Comparison of ENCODE assay signal across 26 cellular contexts in genomic region chr2:62941413-62941812, GRCh38.
DNase-seq lines count a peak whose midpoint lies in the region; ATAC-seq and TF ChIP-seq lines count a peak whose summit lies in the region.
"Had no signal": no experiment of that assay in that cellular context is flagged by ENCODE, and none has a peak within 500 bp of the region (broad histone marks: within the 10 kb centered on the region; RNA-seq: fewer than 3 reads in every experiment).

No MANE protein-coding gene starts in this region.

- DNase-seq in ACHN (peak; percentile 7), HFFc6 (no peak), OCI-M1 (lab: John Stamatoyannopoulos, UW) (peak; percentile 3), fibroblast of pulmonary artery (ENCODE audit: low read depth) (peak; percentile 9), NCI-H1417 treated with DMSO at 0.1 percent for 48 hours (lab: John Stamatoyannopoulos, UW) (no peak), upper lobe of right lung (no peak)
- no peak for DNase-seq in naive thymus-derived CD4-positive, alpha-beta T cell
- DNase-seq: activated CD4-positive, alpha-beta T cell treated with anti-CD3 and anti-CD28 coated beads for 48 hours; aorta; foreskin melanocyte; GOT3; immature natural killer cell; left lung; MG63; NCI-H1694 treated with DMSO at 0.1 percent for 48 hours; NCI-H226; NCI-H774; nephron progenitor cell; Peyer's patch had no signal

- ATAC-seq in naive thymus-derived CD4-positive, alpha-beta T cell, result no peak
- no peak for ATAC-seq in upper lobe of right lung
- ATAC-seq: HepG2, left lung had no signal

- H3K4me3 Mint-ChIP-seq in HFFc6, result no peak overlapping the region
- no peak overlapping the region for H3K4me3 Mint-ChIP-seq in naive thymus-derived CD4-positive, alpha-beta T cell
- H3K4me3 Mint-ChIP-seq: activated naive CD4-positive, alpha-beta T cell treated with anti-CD3 and anti-CD28 coated beads, Interleukin-2, amount 50 U/mL, for 24 hours; activated T-helper 1 cell treated with anti-CD3 and anti-CD28 coated beads, Interleukin-12 subunit alpha, Interleukin-12 subunit beta, Interleukin-2, Interleukin-4 antibody, amounts not matched to agents 30 ng/mL and 10 ng/mL and 1 ng/mL, durations not matched to agents 14 hours and 24 hours and 36 hours; immature natural killer cell; nephron progenitor cell; stimulated activated effector memory CD8-positive, alpha-beta T cell treated with anti-CD3 and anti-CD28 coated beads, Interleukin-12 subunit alpha, Interleukin-12 subunit beta, amount 100 ng/mL, for 72 hours had no signal

- no peaks in the 10 kb centered on the region for H3K4me1 ChIP-seq in naive thymus-derived CD4-positive, alpha-beta T cell (ENCODE audit: control insufficient read depth in 2 of 2, insufficient read depth in 2 of 2, low read length in 2 of 2)
- H3K4me1 ChIP-seq in upper lobe of right lung, result no peaks in the 10 kb centered on the region
- H3K4me1 ChIP-seq: left lung, Peyer's patch, SJSA1, vagina had no signal

- no peak overlapping the region for H3K27ac ChIP-seq in naive thymus-derived CD4-positive, alpha-beta T cell (ENCODE audit: low read depth, low read length)
- no peak overlapping the region for H3K27ac ChIP-seq in upper lobe of right lung
- H3K27ac ChIP-seq: HL-60, left lung, Peyer's patch, SJSA1, vagina had no signal

- H3K9me3 Mint-ChIP-seq in HFFc6, result no peaks in the 10 kb centered on the region
- H3K9me3 Mint-ChIP-seq in naive thymus-derived CD4-positive, alpha-beta T cell, result no peaks in the 10 kb centered on the region
- H3K9me3 Mint-ChIP-seq: activated naive CD4-positive, alpha-beta T cell treated with anti-CD3 and anti-CD28 coated beads, Interleukin-2, amount 50 U/mL, for 24 hours; activated T-helper 1 cell treated with anti-CD3 and anti-CD28 coated beads, Interleukin-12 subunit alpha, Interleukin-12 subunit beta, Interleukin-2, Interleukin-4 antibody, amounts not matched to agents 30 ng/mL and 10 ng/mL and 1 ng/mL, durations not matched to agents 14 hours and 24 hours and 36 hours; immature natural killer cell; nephron progenitor cell; stimulated activated effector memory CD8-positive, alpha-beta T cell treated with anti-CD3 and anti-CD28 coated beads, Interleukin-12 subunit alpha, Interleukin-12 subunit beta, amount 100 ng/mL, for 72 hours had no signal

- in situ Hi-C loops in ACHN (cut with HindIII; ENCODE audit: low pct_ligation_motif_present, low pct_unique_long_range_greater_than_20kb, low sequenced_read_pairs), result no loop called here

- no peaks in the 10 kb centered on the region for H3K27me3 ChIP-seq in naive thymus-derived CD4-positive, alpha-beta T cell (ENCODE audit: control insufficient read depth in 2 of 2, insufficient read depth in 2 of 2, low read length in 2 of 2)
- H3K27me3 ChIP-seq in upper lobe of right lung, result no peaks in the 10 kb centered on the region
- H3K27me3 ChIP-seq: left lung, MG63, Peyer's patch, SJSA1, vagina had no signal

- POLR2A ChIA-PET in naive thymus-derived CD4-positive, alpha-beta T cell (lab: Charles Lee), result no interaction called here

- CTCF ChIA-PET in naive thymus-derived CD4-positive, alpha-beta T cell (lab: Charles Lee), result interaction anchor here (0.9 kb wide), 1 partner anchor 13 kb away, joined by 3 read pairs; no protein-coding TSS in a partner anchor

- H3K36me3 ChIP-seq in naive thymus-derived CD4-positive, alpha-beta T cell (ENCODE audit: control insufficient read depth in 2 of 3, insufficient read depth in 3 of 3, low read length in 3 of 3), result no peaks in the 10 kb centered on the region
- peaks cover 10% of the 10 kb centered on the region for H3K36me3 ChIP-seq in upper lobe of right lung
- H3K36me3 ChIP-seq: left lung, vagina had no signal

- H3K27ac Mint-ChIP-seq in HFFc6, result peak overlapping the region; percentile 4; the same call in 1 of the 2 replicates
- no peak overlapping the region for H3K27ac Mint-ChIP-seq in naive thymus-derived CD4-positive, alpha-beta T cell
- H3K27ac Mint-ChIP-seq: activated naive CD4-positive, alpha-beta T cell treated with anti-CD3 and anti-CD28 coated beads, Interleukin-2, amount 50 U/mL, for 24 hours; activated T-helper 1 cell treated with anti-CD3 and anti-CD28 coated beads, Interleukin-12 subunit alpha, Interleukin-12 subunit beta, Interleukin-2, Interleukin-4 antibody, amounts not matched to agents 30 ng/mL and 10 ng/mL and 1 ng/mL, durations not matched to agents 14 hours and 24 hours and 36 hours; immature natural killer cell; nephron progenitor cell; stimulated activated effector memory CD8-positive, alpha-beta T cell treated with anti-CD3 and anti-CD28 coated beads, Interleukin-12 subunit alpha, Interleukin-12 subunit beta, amount 100 ng/mL, for 72 hours had no signal

- intact Hi-C loops in naive thymus-derived CD4-positive, alpha-beta T cell (cut with micrococcal nuclease), result no loop called here
- intact Hi-C loops in upper lobe of right lung (cut with DNase I), result no loop called here

- no peaks in the 10 kb centered on the region for H3K9me3 ChIP-seq in naive thymus-derived CD4-positive, alpha-beta T cell (ENCODE audit: control insufficient read depth in 2 of 3, low read length in 3 of 3)
- H3K9me3 ChIP-seq in upper lobe of right lung, result no peaks in the 10 kb centered on the region
- H3K9me3 ChIP-seq: left lung, MG63, Peyer's patch, SJSA1, vagina had no signal

- peaks cover 46% of the 10 kb centered on the region for H3K4me1 Mint-ChIP-seq in HFFc6 (ENCODE audit: low read depth)
- peaks cover 0 to 7% (median 0%) of the 10 kb centered on the region in 7 donors for H3K4me1 Mint-ChIP-seq in naive thymus-derived CD4-positive, alpha-beta T cell
- H3K4me1 Mint-ChIP-seq: activated naive CD4-positive, alpha-beta T cell treated with anti-CD3 and anti-CD28 coated beads, Interleukin-2, amount 50 U/mL, for 24 hours; immature natural killer cell; nephron progenitor cell; stimulated activated effector memory CD8-positive, alpha-beta T cell treated with anti-CD3 and anti-CD28 coated beads, Interleukin-12 subunit alpha, Interleukin-12 subunit beta, amount 100 ng/mL, for 72 hours had no signal

- H3K4me3 ChIP-seq in fibroblast of pulmonary artery (replicated peaks; ENCODE audit: low read depth, low read length) (no peak overlapping the region), upper lobe of right lung (no peak overlapping the region)
- no peak overlapping the region for H3K4me3 ChIP-seq in naive thymus-derived CD4-positive, alpha-beta T cell (ENCODE audit: low read length)
- H3K4me3 ChIP-seq: left lung, MG63, Peyer's patch, SJSA1, vagina had no signal

- TF ChIP-seq CTCF in HFFc6 (IDR thresholded peaks at IDR 0.05) (no peak), fibroblast of pulmonary artery (IDR thresholded peaks at IDR 0.05; ENCODE audit: low read length, missing control alignments) (no peak), upper lobe of right lung (IDR thresholded peaks at IDR 0.05) (no peak)

- peaks cover 8% of the 10 kb centered on the region for H3K36me3 Mint-ChIP-seq in HFFc6 (ENCODE audit: low read depth)
- H3K36me3 Mint-ChIP-seq in naive thymus-derived CD4-positive, alpha-beta T cell, result peaks cover 0 to 20% (median 6%) of the 10 kb centered on the region in 5 donors
- H3K36me3 Mint-ChIP-seq: stimulated activated effector memory CD8-positive, alpha-beta T cell treated with anti-CD3 and anti-CD28 coated beads, Interleukin-12 subunit alpha, Interleukin-12 subunit beta, amount 100 ng/mL, for 72 hours had no signal

- H3K27me3 Mint-ChIP-seq in HFFc6 (ENCODE audit: insufficient read depth), result no peaks in the 10 kb centered on the region
- no peaks in the 10 kb centered on the region for H3K27me3 Mint-ChIP-seq in naive thymus-derived CD4-positive, alpha-beta T cell
- H3K27me3 Mint-ChIP-seq: activated naive CD4-positive, alpha-beta T cell treated with anti-CD3 and anti-CD28 coated beads, Interleukin-2, amount 50 U/mL, for 24 hours had no signal

Comparison
In these comparisons a context has a peak if more than half of its experiments do, and no peak if none do; other contexts are left out.
1. DNase-seq: peak in ACHN (single experiment), OCI-M1 (single experiment) and fibroblast of pulmonary artery (single experiment); none in HFFc6 (single experiment), naive thymus-derived CD4-positive, alpha-beta T cell (0 of 9), NCI-H1417 treated with DMSO at 0.1 percent for 48 hours (single experiment) and upper lobe of right lung (single experiment).